Comparison of ENCODE assay signal across 16 cellular contexts in the genomic region with DNA sequence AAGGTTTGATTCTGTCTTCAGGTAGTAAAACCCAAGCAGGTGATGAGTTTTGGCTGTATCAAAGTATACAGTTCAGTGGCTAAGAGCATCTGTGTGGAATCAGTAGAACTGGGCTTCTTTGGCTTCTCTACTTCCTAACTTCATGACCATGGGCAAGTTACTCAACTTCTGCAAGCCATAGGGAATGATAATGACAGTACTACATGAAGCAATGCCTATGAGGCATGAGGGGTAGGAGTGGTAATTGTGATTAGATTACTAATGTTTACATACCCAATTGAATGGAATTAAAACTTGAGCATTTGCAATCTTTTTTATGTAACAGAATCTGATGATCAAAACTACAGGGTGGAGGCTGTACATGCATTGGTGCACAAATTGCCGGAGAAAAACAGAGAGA.
A peak's percentile ranks its signal among the peaks of the same experiment; 100 is the strongest.
DNase-seq lines count a peak whose midpoint lies in the region; TF ChIP-seq lines count a peak whose summit lies in the region.
"Had no signal": no experiment of that assay in that cellular context is flagged by ENCODE, and none has a peak within 500 bp of the region (broad histone marks: within the 10 kb centered on the region; RNA-seq: fewer than 3 reads in every experiment).

No MANE protein-coding gene starts in this region.

- DNase-seq in GM23248 (peak; percentile 4), epithelial cell of esophagus (ENCODE audit: low read depth) (peak; percentile 56), fibroblast of mammary gland (ENCODE audit: low read depth) (peak; percentile 10), BE2C (no peak), AG08396 (ENCODE audit: low spot score) (no peak), DMS153 (lab: John Stamatoyannopoulos, UW) (no peak)
- no peak for DNase-seq in activated CD8-positive, alpha-beta memory T cell treated with anti-CD3 and anti-CD28 coated beads for 24 hours
- DNase-seq: AML-193; C1 segment of cervical spinal cord; Calu3; CD4-positive, alpha-beta memory T cell; COR-L47; DND-41; H9 had no signal

- TF ChIP-seq CTCF in VCaP (conservative IDR thresholded peaks at IDR 0.05) (no peak), epithelial cell of esophagus (IDR thresholded peaks at IDR 0.05; ENCODE audit: insufficient read depth, low read depth, low read length, missing control alignments) (no peak), fibroblast of mammary gland (conservative IDR thresholded peaks at IDR 0.05; ENCODE audit: control insufficient read depth, insufficient read depth, low read depth, low read length) (no peak), BE2C (IDR thresholded peaks at IDR 0.05; ENCODE audit: low read depth, low read length) (no peak)

- H4K20me1 ChIP-seq in GM23248 (ENCODE audit: insufficient read depth): no peaks in the 10 kb centered on the region

- H3K79me2 ChIP-seq in GM23248 (ENCODE audit: insufficient read depth): no peaks in the 10 kb centered on the region

- H3K4me2 ChIP-seq in GM23248 (ENCODE audit: unreplicated experiment): no peak overlapping the region

- in situ Hi-C loops in GM23248 (cut with MboI): no loop called here

- no peaks in the 10 kb centered on the region for H3K9me2 ChIP-seq in GM23248 (ENCODE audit: insufficient read depth)

- WGBS in GM23248 (ENCODE audit: low coverage in 1 of 2, low lambda C conversion rate in 2 of 2, missing lambda C conversion rate in 2 of 2), 2 experiments: 96 to 100% methylated on average over 1 of the region's 1 CpG

- H2AFZ ChIP-seq in GM23248: no peak overlapping the region

- H3K27me3 ChIP-seq in GM23248 (replicated peaks; ENCODE audit: insufficient read depth) (no peaks in the 10 kb centered on the region), BE2C (no peaks in the 10 kb centered on the region)

- no peaks in the 10 kb centered on the region for H3K9me3 ChIP-seq in GM23248 (ENCODE audit: low read depth)
- H3K9me3 ChIP-seq in BE2C: no peaks in the 10 kb centered on the region

- H3K4me3 ChIP-seq in GM23248: no peak overlapping the region
- no peak overlapping the region for H3K4me3 ChIP-seq in epithelial cell of esophagus (ENCODE audit: low read length)
- no peak overlapping the region for H3K4me3 ChIP-seq in fibroblast of mammary gland (ENCODE audit: control insufficient read depth, low read depth, low read length)
- no peak overlapping the region for H3K4me3 ChIP-seq in BE2C (ENCODE audit: low read depth, low read length)

- H3K27ac ChIP-seq in GM23248: no peak overlapping the region
- H3K27ac ChIP-seq in VCaP: peak overlapping the region; percentile 72
- H3K27ac ChIP-seq: 22Rv1 had no signal

- no peaks in the 10 kb centered on the region for H3K36me3 ChIP-seq in GM23248 (ENCODE audit: low read depth)
- peaks cover 3% of the 10 kb centered on the region for H3K36me3 ChIP-seq in BE2C

- H3K4me1 ChIP-seq in GM23248 (ENCODE audit: insufficient read depth) (no peaks in the 10 kb centered on the region), BE2C (no peaks in the 10 kb centered on the region)

- H3F3A ChIP-seq in GM23248 (ENCODE audit: insufficient read depth): no peaks in the 10 kb centered on the region

- H3K9ac ChIP-seq in GM23248: no peak overlapping the region

Comparison
In these comparisons a context has a peak if more than half of its experiments do, and no peak if none do; other contexts are left out.
1. DNase-seq: peak in GM23248 (single experiment), epithelial cell of esophagus (single experiment) and fibroblast of mammary gland (single experiment); none in BE2C (single experiment), AG08396 (single experiment), DMS153 (single experiment) and activated CD8-positive, alpha-beta memory T cell treated with anti-CD3 and anti-CD28 coated beads for 24 hours (single experiment).